ENCODE assay signal across 8 cellular contexts in genomic region chr15:64703632-64703959, GRCh38.
A peak's percentile ranks its signal among the peaks of the same experiment; 100 is the strongest.
DNase-seq lines count a peak whose midpoint lies in the region; ATAC-seq and TF ChIP-seq lines count a peak whose summit lies in the region.

No MANE protein-coding gene starts in this region.

- H3K4me3 Mint-ChIP-seq in CD4-positive, CD25-positive, alpha-beta regulatory T cell = peak overlapping the region; percentile 92 to 97 (median 94)

- H3K27ac Mint-ChIP-seq in CD4-positive, CD25-positive, alpha-beta regulatory T cell = peak overlapping the region; percentile 65 to 89 (median 87)

- no peak overlapping the region for H2BK120ac ChIP-seq in mesendoderm (ENCODE audit: low read depth, low read length)

- H4K8ac ChIP-seq in mesendoderm (ENCODE audit: low read depth, low read length) = no peak overlapping the region

- H3K4me1 ChIP-seq in CD4-positive, CD25-positive, alpha-beta regulatory T cell (ENCODE audit: control insufficient read depth, insufficient read depth, low read length, poor library complexity, severe bottlenecking) = peaks cover 46% of the 10 kb centered on the region
- H3K4me1 ChIP-seq in HUES48 (ENCODE audit: control insufficient read depth, insufficient read depth, low read length) (peaks cover 38% of the 10 kb centered on the region), body of pancreas (peaks cover 45% of the 10 kb centered on the region), mesendoderm (ENCODE audit: control insufficient read depth, low read depth, low read length) (peaks cover 23% of the 10 kb centered on the region), aorta (ENCODE audit: control insufficient read depth in 1 of 2, insufficient read depth in 2 of 2, low read length in 2 of 2) (peaks cover 4 to 6% of the 10 kb centered on the region in 2 donors)

- peak overlapping the region; percentile 22 for H3K4ac ChIP-seq in mesendoderm (ENCODE audit: low read depth, low read length)

- H3K79me2 ChIP-seq in mesendoderm (ENCODE audit: control insufficient read depth, insufficient read depth, low read length) = peaks cover 34% of the 10 kb centered on the region

- intact Hi-C loops in body of pancreas (cut with DNase I) = no loop called here
- intact Hi-C loops in aorta (cut with DNase I) = no loop called here

- peak overlapping the region; percentile 8 for H3K4me2 ChIP-seq in mesendoderm (ENCODE audit: low read length)

- H3K18ac ChIP-seq in mesendoderm (ENCODE audit: low read length) = no peak overlapping the region

- H3K79me1 ChIP-seq in mesendoderm (ENCODE audit: low read length) = peaks cover 10% of the 10 kb centered on the region

- TF ChIP-seq CTCF in body of pancreas (IDR thresholded peaks at IDR 0.05) = no peak

- H3K27ac ChIP-seq in CD4-positive, CD25-positive, alpha-beta regulatory T cell (ENCODE audit: insufficient read depth, low read length, poor library complexity, severe bottlenecking) = peak overlapping the region; percentile 68
- H3K27ac ChIP-seq in HUES48 (ENCODE audit: low read depth, low read length) (peak overlapping the region; percentile 90), body of pancreas (peak overlapping the region; percentile 79 to 85 (median 80)), mesendoderm (ENCODE audit: low read depth, low read length) (peak overlapping the region; percentile 7), aorta (ENCODE audit: low read depth in 1 of 2, low read length in 2 of 2) (peak overlapping the region in 1 of 2 donors; percentile 58)

- no peaks in the 10 kb centered on the region for H3K27me3 ChIP-seq in CD4-positive, CD25-positive, alpha-beta regulatory T cell (ENCODE audit: control insufficient read depth, insufficient read depth, low read length)
- H3K27me3 ChIP-seq in HUES48 (ENCODE audit: control insufficient read depth, insufficient read depth, low read length) = no peaks in the 10 kb centered on the region
- no peaks in the 10 kb centered on the region for H3K27me3 ChIP-seq in body of pancreas
- H3K27me3 ChIP-seq in mesendoderm (ENCODE audit: insufficient read depth, low read length, poor library complexity) = no peaks in the 10 kb centered on the region
- H3K27me3 ChIP-seq in aorta (ENCODE audit: control insufficient read depth in 1 of 2, insufficient read depth in 2 of 2, low read length in 1 of 2) = no peaks in the 10 kb centered on the region

- no peaks in the 10 kb centered on the region for H3K9me3 Mint-ChIP-seq in CD4-positive, CD25-positive, alpha-beta regulatory T cell

- peak overlapping the region; percentile 46 for H3K56ac ChIP-seq in mesendoderm (ENCODE audit: low read length)

- H3K23ac ChIP-seq in mesendoderm (ENCODE audit: low read length) = no peak overlapping the region

- no peaks in the 10 kb centered on the region for H3K9me3 ChIP-seq in CD4-positive, CD25-positive, alpha-beta regulatory T cell (ENCODE audit: control insufficient read depth in 2 of 2, low read length in 2 of 2)
- H3K9me3 ChIP-seq in HUES48 (ENCODE audit: control insufficient read depth, insufficient read depth, low read length) (no peaks in the 10 kb centered on the region), body of pancreas (no peaks in the 10 kb centered on the region), aorta (ENCODE audit: control insufficient read depth, low read length) (no peaks in the 10 kb centered on the region)

- DNase-seq in CD4-positive, CD25-positive, alpha-beta regulatory T cell = no peak
- DNase-seq in body of pancreas = no peak
- peak; percentile 53 for DNase-seq in mesendoderm
- no peak for DNase-seq in aorta
- DNase-seq in SIG-M5 treated with dmso at 0.1 percent for 504 hours (lab: John Stamatoyannopoulos, UW; ENCODE audit: unreplicated experiment) = no peak
- no peak for DNase-seq in activated CD4-positive, alpha-beta T cell treated with anti-CD3 and anti-CD28 coated beads, Interleukin-2, amount 50 U/mL, for 4 hours
- no peak for DNase-seq in GDM1 (lab: John Stamatoyannopoulos, UW)

- H3K9ac ChIP-seq in HUES48 (ENCODE audit: low read depth, low read length) = peak overlapping the region; percentile 51
- H3K9ac ChIP-seq in mesendoderm (ENCODE audit: low read length) = peak overlapping the region; percentile 57

- no peak for TF ChIP-seq POLR2A in body of pancreas (IDR thresholded peaks at IDR 0.05)

- peak overlapping the region; percentile 98 for H2AK5ac ChIP-seq in mesendoderm (ENCODE audit: low read length)

- H3K4me1 Mint-ChIP-seq in CD4-positive, CD25-positive, alpha-beta regulatory T cell = peaks cover 6 to 53% (median 42%) of the 10 kb centered on the region in 4 donors

- H2BK5ac ChIP-seq in mesendoderm (ENCODE audit: low read length) = peak overlapping the region; percentile 76

- H3K36me3 Mint-ChIP-seq in CD4-positive, CD25-positive, alpha-beta regulatory T cell = no peaks in the 10 kb centered on the region

- ATAC-seq in CD4-positive, CD25-positive, alpha-beta regulatory T cell (ENCODE audit: low read depth in 2 of 2) = no peak
- ATAC-seq in body of pancreas = peak; percentile 18
- ATAC-seq in aorta (ENCODE audit: low FRiP score) = no peak

- H4K5ac ChIP-seq in mesendoderm (ENCODE audit: low read length) = no peak overlapping the region

- H3K4me3 ChIP-seq in CD4-positive, CD25-positive, alpha-beta regulatory T cell (ENCODE audit: low read depth, low read length) = peak overlapping the region; percentile 92
- H3K4me3 ChIP-seq in HUES48 (ENCODE audit: low read depth, low read length) = peak overlapping the region; percentile 53
- H3K4me3 ChIP-seq in body of pancreas = peak overlapping the region; percentile 90 to 96
- no peak overlapping the region for H3K4me3 ChIP-seq in mesendoderm (ENCODE audit: low read length)
- H3K4me3 ChIP-seq in aorta (ENCODE audit: low read length in 2 of 2) = peak overlapping the region; percentile 61 to 72

- H3K36me3 ChIP-seq in CD4-positive, CD25-positive, alpha-beta regulatory T cell (ENCODE audit: control insufficient read depth, insufficient read depth, low read length) = no peaks in the 10 kb centered on the region
- H3K36me3 ChIP-seq in HUES48 (ENCODE audit: control insufficient read depth, insufficient read depth, low read length) (peaks cover 23% of the 10 kb centered on the region), body of pancreas (replicated peaks in 1 of 2; ENCODE audit: insufficient read depth in 1 of 2, low read depth in 2 of 2) (no peaks in the 10 kb centered on the region), mesendoderm (ENCODE audit: control insufficient read depth, insufficient read depth, low read length) (peaks cover 8% of the 10 kb centered on the region), aorta (ENCODE audit: control insufficient read depth in 1 of 2, insufficient read depth in 2 of 2, low read length in 1 of 2) (no peaks in the 10 kb centered on the region)

- WGBS in body of pancreas, 2 donors = 18 to 25% methylated on average over 5 to 7 of the region's 7 CpGs
- WGBS in mesendoderm (ENCODE audit: extremely low coverage, insufficient coverage, low lambda C conversion rate) = no CpG with 5 or more reads among the region's 7 CpGs
- 27 to 37% methylated on average over 7 of the region's 7 CpGs for WGBS in aorta, 2 donors

- H2BK15ac ChIP-seq in mesendoderm (replicated peaks; ENCODE audit: low read depth) = no peak overlapping the region

- peaks cover 7% of the 10 kb centered on the region for H3K27me3 Mint-ChIP-seq in CD4-positive, CD25-positive, alpha-beta regulatory T cell
